Comparison of ENCODE assay signal across 17 cellular contexts in the genomic region with DNA sequence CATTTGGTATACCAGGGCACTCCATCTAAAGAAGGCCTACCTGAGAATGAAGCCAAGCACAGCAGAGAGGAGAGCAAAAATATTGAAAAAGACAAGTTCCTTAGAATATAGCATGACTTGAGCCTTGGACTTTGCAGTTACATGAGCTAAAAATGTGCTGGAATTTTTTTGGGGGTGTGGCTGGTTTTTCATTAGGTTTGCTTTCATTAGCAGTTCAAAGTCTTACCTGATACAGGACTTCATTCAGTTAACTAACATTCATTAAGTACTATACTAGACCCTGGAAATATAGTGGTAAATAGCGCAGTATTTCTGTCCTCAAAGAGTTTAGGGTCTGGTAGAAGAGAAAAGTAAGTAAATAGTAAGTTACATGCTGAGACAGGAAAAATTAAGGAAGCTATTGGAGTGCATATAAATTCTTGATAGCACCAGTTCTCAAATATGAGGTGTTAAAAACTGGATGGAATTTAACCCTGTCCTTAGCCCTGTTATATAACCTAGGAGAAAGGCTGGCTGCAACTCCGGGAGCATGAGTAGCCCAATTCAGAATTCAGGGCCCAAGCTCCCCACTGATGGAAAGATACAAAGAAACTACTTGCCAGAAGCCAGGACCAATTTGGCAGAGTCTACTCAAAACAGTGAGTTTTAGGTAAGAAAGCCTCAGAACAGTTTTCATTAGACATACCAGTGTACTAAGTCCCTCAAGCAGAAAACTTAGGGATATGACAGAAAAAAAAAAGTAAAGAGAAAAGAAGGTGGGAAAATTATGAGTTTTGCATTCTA. TPM values are rescaled to one million over a fixed set of nuclear protein-coding genes. Genes with fewer than 3 reads are reported as not detected.
A peak's percentile ranks its signal among the peaks of the same experiment; 100 is the strongest.
DNase-seq lines count a peak whose midpoint lies in the region; ATAC-seq and TF ChIP-seq lines count a peak whose summit lies in the region.
"Had no signal": no experiment of that assay in that cellular context is flagged by ENCODE, and none has a peak within 500 bp of the region (broad histone marks: within the 10 kb centered on the region; RNA-seq: fewer than 3 reads in every experiment).

No MANE protein-coding gene starts in this region.

- intact Hi-C loops in sciatic nerve (cut with DNase I) = no loop called here

- DNase-seq in endodermal cell (no peak), thoracic aorta (ENCODE audit: low spot score) (no peak), sciatic nerve (ENCODE audit: low spot score) (no peak)
- DNase-seq: activated naive CD8-positive, alpha-beta T cell treated with anti-CD3 and anti-CD28 coated beads for 36 hours; DMS79 treated with DMSO at 0.1 percent for 48 hours; NCI-H1417 treated with DMSO at 0.1 percent for 48 hours; NCI-H345 had no signal

- no peak overlapping the region for H3K27ac Mint-ChIP-seq in endodermal cell
- H3K27ac Mint-ChIP-seq: activated naive CD8-positive, alpha-beta T cell treated with anti-CD3 and anti-CD28 coated beads for 36 hours had no signal

- H3K4me1 Mint-ChIP-seq in endodermal cell = peaks cover 20% of the 10 kb centered on the region

- H3K9me3 ChIP-seq in endodermal cell (ENCODE audit: control insufficient read depth, low read length) (peaks cover 15% of the 10 kb centered on the region), mucosa of rectum (ENCODE audit: control insufficient read depth in 2 of 2, low read length in 2 of 2) (no peaks in the 10 kb centered on the region), thoracic aorta (no peaks in the 10 kb centered on the region)
- H3K9me3 ChIP-seq: testis had no signal

- H3K27me3 ChIP-seq in endodermal cell (ENCODE audit: control insufficient read depth, insufficient read depth, low read length, poor library complexity, severe bottlenecking) = no peaks in the 10 kb centered on the region
- H3K27me3 ChIP-seq in mucosa of rectum (ENCODE audit: control insufficient read depth in 2 of 2, insufficient read depth in 2 of 2, low read length in 2 of 2) = no peaks in the 10 kb centered on the region
- no peaks in the 10 kb centered on the region for H3K27me3 ChIP-seq in thoracic aorta (replicated peaks; ENCODE audit: insufficient read depth)
- H3K27me3 ChIP-seq: testis had no signal

- H3K36me3 ChIP-seq in endodermal cell (ENCODE audit: control insufficient read depth, insufficient read depth, low read length) = peaks cover 11% of the 10 kb centered on the region
- peaks cover 0 to 3% of the 10 kb centered on the region in 2 donors for H3K36me3 ChIP-seq in mucosa of rectum (ENCODE audit: control insufficient read depth in 2 of 2, insufficient read depth in 2 of 2, low read length in 2 of 2)
- H3K36me3 ChIP-seq in thoracic aorta = no peaks in the 10 kb centered on the region

- H3K27ac ChIP-seq in VCaP = 0 out of 2 replicates have a peak overlapping the region, but pooled peaks have one; percentile 0
- no peak overlapping the region for H3K27ac ChIP-seq in endodermal cell (ENCODE audit: low read depth, low read length)
- H3K27ac ChIP-seq in mucosa of rectum (ENCODE audit: low read depth in 2 of 2, low read length in 2 of 2) = peak overlapping the region; percentile 29 to 66
- peak overlapping the region; percentile 61 to 80 for H3K27ac ChIP-seq in thoracic aorta
- H3K27ac ChIP-seq: KMS-11 had no signal

- no peak overlapping the region for H3K4me3 ChIP-seq in endodermal cell (ENCODE audit: low read length)
- peak overlapping the region; percentile 19 to 21 for H3K4me3 ChIP-seq in mucosa of rectum (ENCODE audit: low read length in 2 of 2)
- H3K4me3 ChIP-seq in thoracic aorta = no peak overlapping the region
- H3K4me3 ChIP-seq: coronary artery, lung, testis had no signal

- peaks cover 5% of the 10 kb centered on the region for H3K9me3 Mint-ChIP-seq in endodermal cell
- H3K9me3 Mint-ChIP-seq: activated naive CD8-positive, alpha-beta T cell treated with anti-CD3 and anti-CD28 coated beads for 36 hours had no signal

- no peak for TF ChIP-seq CTCF in VCaP (conservative IDR thresholded peaks at IDR 0.05)
- TF ChIP-seq CTCF in endodermal cell (conservative IDR thresholded peaks at IDR 0.05) = no peak
- TF ChIP-seq CTCF in thoracic aorta (IDR thresholded peaks at IDR 0.05) = no peak

- WGBS in endodermal cell (ENCODE audit: insufficient coverage in 1 of 2, insufficient read length in 1 of 2), 2 experiments = 97 to 100% methylated on average over 1 to 2 of the region's 2 CpGs

- H3K4me1 ChIP-seq in endodermal cell (ENCODE audit: control insufficient read depth, insufficient read depth, low read length) (peaks cover 3% of the 10 kb centered on the region), mucosa of rectum (ENCODE audit: control insufficient read depth in 2 of 2, insufficient read depth in 2 of 2, low read length in 2 of 2) (peaks cover 6 to 28% of the 10 kb centered on the region in 2 donors), thoracic aorta (ENCODE audit: control insufficient read depth in 1 of 2, low read depth in 2 of 2) (peaks cover 22 to 39% of the 10 kb centered on the region in 2 donors)

- H3K27me3 Mint-ChIP-seq in endodermal cell (ENCODE audit: insufficient read depth) = no peaks in the 10 kb centered on the region
- H3K27me3 Mint-ChIP-seq: activated naive CD8-positive, alpha-beta T cell treated with anti-CD3 and anti-CD28 coated beads for 36 hours had no signal

- H3K36me3 Mint-ChIP-seq in endodermal cell (ENCODE audit: low read depth) = peaks cover 36% of the 10 kb centered on the region
- H3K36me3 Mint-ChIP-seq: activated naive CD8-positive, alpha-beta T cell treated with anti-CD3 and anti-CD28 coated beads for 36 hours had no signal

- no peak overlapping the region for H3K9ac ChIP-seq in endodermal cell (ENCODE audit: extremely low read depth, low read length, poor library complexity, severe bottlenecking)
- no peak overlapping the region for H3K9ac ChIP-seq in mucosa of rectum (ENCODE audit: low read depth in 1 of 2, low read length in 2 of 2)
- H3K9ac ChIP-seq: KMS-11 had no signal

- ATAC-seq in thoracic aorta (ENCODE audit: insufficient number of reproducible peaks, low FRiP score, low read depth) (no peak), GM19328 (IDR thresholded peaks at IDR 0.05; ENCODE audit: unreplicated experiment) (no peak), sciatic nerve (no peak), HG02885 (IDR thresholded peaks at IDR 0.05; ENCODE audit: poor library complexity, unreplicated experiment) (no peak)
- ATAC-seq: activated CD4-positive, CD25-positive, alpha-beta regulatory T cell treated with anti-CD3 and anti-CD28 coated beads, Interleukin-2, amount 50 U/mL, for 24 hours; HCT116 had no signal

- H3K4me3 Mint-ChIP-seq in endodermal cell = peak overlapping the region; percentile 89
- H3K4me3 Mint-ChIP-seq: activated naive CD8-positive, alpha-beta T cell treated with anti-CD3 and anti-CD28 coated beads for 36 hours had no signal

RNA-seq across cellular contexts. Expression of gene DOCK7, which starts 3.1 kb away (rescaled TPM):
- 10 to 100 TPM; 66.8 to 72.8 TPM for total RNA-seq in endodermal cell
- polyA plus RNA-seq in endodermal cell (2013, experiment 1 of 2) = 49.4 TPM
- 51.3 TPM for polyA plus RNA-seq in endodermal cell (2013, experiment 2 of 2)
- total RNA-seq in thoracic aorta = 10 to 100 TPM; 52.7 to 75.7 TPM
- 101 TPM for total RNA-seq in sciatic nerve

Comparison
In these comparisons a context has a peak if more than half of its experiments do, and no peak if none do; other contexts are left out.
1. H3K4me3 ChIP-seq: peak in mucosa of rectum (2 of 2); none in endodermal cell (single experiment) and thoracic aorta (single experiment).